ENCODE assay signal across 8 cellular contexts in genomic region chr9:133238851-133239532, GRCh38. TPM values are rescaled to one million over a fixed set of nuclear protein-coding genes. Genes with fewer than 3 reads are reported as not detected.
A peak's percentile ranks its signal among the peaks of the same experiment; 100 is the strongest.
DNase-seq lines count a peak whose midpoint lies in the region; ATAC-seq and TF ChIP-seq lines count a peak whose summit lies in the region.

No MANE protein-coding gene starts in this region.

- DNase-seq in PC-3 (peak; percentile 37), foreskin keratinocyte (peak; percentile 27 to 57), neural crest cell (ENCODE audit: low read depth, low spot score) (peak; percentile 61)
- peak; percentile 59 for DNase-seq in activated T-helper 2 cell treated with anti-CD3 and anti-CD28 coated beads, Interferon-gamma antibody, Interleukin-2, Interleukin-4, amounts not matched to agents 10 μg/mL and 5 μg/mL and 100 μg/mL, durations not matched to agents 14 hours and 24 hours and 36 hours (ENCODE audit: low spot score)

- H4K20me1 ChIP-seq in PC-3 (ENCODE audit: low read length), result no peaks in the 10 kb centered on the region

- no peak overlapping the region for H3K27ac Mint-ChIP-seq in activated T-helper 2 cell treated with anti-CD3 and anti-CD28 coated beads, Interferon-gamma antibody, Interleukin-2, Interleukin-4, amounts not matched to agents 10 μg/mL and 5 μg/mL and 100 μg/mL, durations not matched to agents 14 hours and 24 hours and 36 hours
- H3K27ac Mint-ChIP-seq in neural crest cell (ENCODE audit: unreplicated experiment), result no peak overlapping the region

- no peaks in the 10 kb centered on the region for H3K9me3 ChIP-seq in PC-3 (ENCODE audit: low read length)
- no peaks in the 10 kb centered on the region for H3K9me3 ChIP-seq in stomach smooth muscle (ENCODE audit: control insufficient read depth in 2 of 2, low read length in 2 of 2)

- H3K4me3 Mint-ChIP-seq in activated T-helper 2 cell treated with anti-CD3 and anti-CD28 coated beads, Interferon-gamma antibody, Interleukin-2, Interleukin-4, amounts not matched to agents 10 μg/mL and 5 μg/mL and 100 μg/mL, durations not matched to agents 14 hours and 24 hours and 36 hours (ENCODE audit: low read depth), result peak overlapping the region; percentile 47
- H3K4me3 Mint-ChIP-seq in neural crest cell, result peak overlapping the region; percentile 74

- peaks cover 6% of the 10 kb centered on the region for H3K4me1 Mint-ChIP-seq in activated T-helper 2 cell treated with anti-CD3 and anti-CD28 coated beads, Interferon-gamma antibody, Interleukin-2, Interleukin-4, amounts not matched to agents 10 μg/mL and 5 μg/mL and 100 μg/mL, durations not matched to agents 14 hours and 24 hours and 36 hours (ENCODE audit: low read depth)
- H3K4me1 Mint-ChIP-seq in neural crest cell, result peaks cover 21% of the 10 kb centered on the region

- H3K27ac ChIP-seq in PC-3 (ENCODE audit: low read length) (no peak overlapping the region), foreskin keratinocyte (no peak overlapping the region), stomach smooth muscle (ENCODE audit: low read length) (no peak overlapping the region)

- H3K36me3 Mint-ChIP-seq in activated T-helper 2 cell treated with anti-CD3 and anti-CD28 coated beads, Interferon-gamma antibody, Interleukin-2, Interleukin-4, amounts not matched to agents 10 μg/mL and 5 μg/mL and 100 μg/mL, durations not matched to agents 14 hours and 24 hours and 36 hours (ENCODE audit: low read depth), result no peaks in the 10 kb centered on the region
- H3K36me3 Mint-ChIP-seq in neural crest cell (ENCODE audit: low read depth), result no peaks in the 10 kb centered on the region

- no peaks in the 10 kb centered on the region for H3F3A ChIP-seq in PC-3 (ENCODE audit: low read length, unreplicated experiment)

- H3K27me3 Mint-ChIP-seq in activated T-helper 2 cell treated with anti-CD3 and anti-CD28 coated beads, Interferon-gamma antibody, Interleukin-2, Interleukin-4, amounts not matched to agents 10 μg/mL and 5 μg/mL and 100 μg/mL, durations not matched to agents 14 hours and 24 hours and 36 hours (ENCODE audit: low read depth), result peaks cover 12% of the 10 kb centered on the region
- peaks cover 7% of the 10 kb centered on the region for H3K27me3 Mint-ChIP-seq in neural crest cell (ENCODE audit: low read depth)

- H2AFZ ChIP-seq in PC-3 (ENCODE audit: low read length), result no peak overlapping the region

- H3K27me3 ChIP-seq in PC-3 (ENCODE audit: low read length) (no peaks in the 10 kb centered on the region), foreskin keratinocyte (peaks cover 6% of the 10 kb centered on the region), stomach smooth muscle (ENCODE audit: control insufficient read depth in 1 of 2, insufficient read depth in 2 of 2, low read length in 2 of 2) (peaks cover 6 to 20% of the 10 kb centered on the region in 2 donors)

- no peaks in the 10 kb centered on the region for H3K79me2 ChIP-seq in PC-3 (ENCODE audit: low read length)

- no peak overlapping the region for H3K4me2 ChIP-seq in PC-3 (ENCODE audit: low read length)

- CTCF ChIA-PET in PC-3 (lab: Charles Lee), result interaction anchor here (0.7 kb wide), 1 partner anchor 92 kb away, joined by 3 read pairs; no protein-coding TSS in a partner anchor

- H3K36me3 ChIP-seq in PC-3 (ENCODE audit: low read depth, low read length), result no peaks in the 10 kb centered on the region
- no peaks in the 10 kb centered on the region for H3K36me3 ChIP-seq in stomach smooth muscle (ENCODE audit: control insufficient read depth in 2 of 2, insufficient read depth in 2 of 2, low read length in 2 of 2)

- ATAC-seq in PC-3 (no peak; the same call in 1 of the 2 replicates), foreskin keratinocyte (peak; percentile 76), HG03520 (IDR thresholded peaks at IDR 0.05; ENCODE audit: unreplicated experiment) (no peak), GM18520 (IDR thresholded peaks at IDR 0.05; ENCODE audit: unreplicated experiment) (no peak)

- H3K9me2 ChIP-seq in PC-3 (replicated peaks; ENCODE audit: low read length), result no peaks in the 10 kb centered on the region

- H3K4me1 ChIP-seq in PC-3 (ENCODE audit: insufficient read depth, low read length) (no peaks in the 10 kb centered on the region), foreskin keratinocyte (peaks cover 12% of the 10 kb centered on the region), stomach smooth muscle (ENCODE audit: control insufficient read depth, insufficient read depth, low read length) (peaks cover 5% of the 10 kb centered on the region)

- POLR2A ChIA-PET in PC-3 (lab: Charles Lee; ENCODE audit: unreplicated experiment), result no interaction called here

- TF ChIP-seq CTCF in GM12873 (IDR thresholded peaks at IDR 0.05; ENCODE audit: insufficient read depth, low read depth, low read length, missing control alignments), result peak; percentile 73
- peak; percentile 57 for TF ChIP-seq CTCF in PC-3 (conservative IDR thresholded peaks at IDR 0.05; ENCODE audit: low read depth, low read length)
- peak; percentile 90 for TF ChIP-seq CTCF in foreskin keratinocyte (conservative IDR thresholded peaks at IDR 0.05)
- peak; percentile 83 for TF ChIP-seq CTCF in neural crest cell (conservative IDR thresholded peaks at IDR 0.05)

- H3K9ac ChIP-seq in PC-3 (ENCODE audit: low read length) (no peak overlapping the region), stomach smooth muscle (ENCODE audit: low read length in 2 of 2) (no peak overlapping the region)

- no peaks in the 10 kb centered on the region for H3K9me3 Mint-ChIP-seq in activated T-helper 2 cell treated with anti-CD3 and anti-CD28 coated beads, Interferon-gamma antibody, Interleukin-2, Interleukin-4, amounts not matched to agents 10 μg/mL and 5 μg/mL and 100 μg/mL, durations not matched to agents 14 hours and 24 hours and 36 hours
- no peaks in the 10 kb centered on the region for H3K9me3 Mint-ChIP-seq in neural crest cell

- H3K4me3 ChIP-seq in PC-3 (ENCODE audit: low read length) (no peak overlapping the region), stomach smooth muscle (ENCODE audit: low read length in 2 of 2) (peak overlapping the region; percentile 29 to 58)

- no TSS peak for BruUV-seq in PC-3 (replicated peaks; lab: Mats Ljungman, UMichigan)

- intact Hi-C loops in PC-3 (cut with micrococcal nuclease), result no loop called here
- intact Hi-C loops in activated T-helper 2 cell treated with anti-CD3 and anti-CD28 coated beads, Interferon-gamma antibody, Interleukin-2, Interleukin-4, amounts not matched to agents 10 μg/mL and 5 μg/mL and 100 μg/mL, durations not matched to agents 14 hours and 24 hours and 36 hours (cut with micrococcal nuclease), result no loop called here

RNA-seq across cellular contexts. Expression of gene OBP2B, which starts 29.9 kb away (rescaled TPM):
- total RNA-seq in PC-3 (2014; rRNA removed) (not detected in 2 replicates), foreskin keratinocyte (not detected in 2 replicates), neural crest cell (not detected in 2 replicates)
- not detected in 2 replicates for total RNA-seq in activated T-helper 2 cell treated with anti-CD3 and anti-CD28 coated beads, Interferon-gamma antibody, Interleukin-2, Interleukin-4, amounts not matched to agents 10 μg/mL and 5 μg/mL and 100 μg/mL, durations not matched to agents 14 hours and 24 hours and 36 hours
- polyA plus RNA-seq in foreskin keratinocyte, result not detected in 2 replicates

RNA-seq across cellular contexts. Expression of gene ABO, which starts 36.0 kb away (rescaled TPM):
- total RNA-seq in PC-3 (2014; rRNA removed) (not detected in 2 replicates), foreskin keratinocyte (not detected in 2 replicates), neural crest cell (0.11 and 0.40 TPM in 2 replicates)
- 0.14 and 0.30 TPM in 2 replicates for total RNA-seq in activated T-helper 2 cell treated with anti-CD3 and anti-CD28 coated beads, Interferon-gamma antibody, Interleukin-2, Interleukin-4, amounts not matched to agents 10 μg/mL and 5 μg/mL and 100 μg/mL, durations not matched to agents 14 hours and 24 hours and 36 hours
- not detected in 2 replicates for polyA plus RNA-seq in foreskin keratinocyte
